ENCODE assay signal across 2 cellular contexts in the genomic region with DNA sequence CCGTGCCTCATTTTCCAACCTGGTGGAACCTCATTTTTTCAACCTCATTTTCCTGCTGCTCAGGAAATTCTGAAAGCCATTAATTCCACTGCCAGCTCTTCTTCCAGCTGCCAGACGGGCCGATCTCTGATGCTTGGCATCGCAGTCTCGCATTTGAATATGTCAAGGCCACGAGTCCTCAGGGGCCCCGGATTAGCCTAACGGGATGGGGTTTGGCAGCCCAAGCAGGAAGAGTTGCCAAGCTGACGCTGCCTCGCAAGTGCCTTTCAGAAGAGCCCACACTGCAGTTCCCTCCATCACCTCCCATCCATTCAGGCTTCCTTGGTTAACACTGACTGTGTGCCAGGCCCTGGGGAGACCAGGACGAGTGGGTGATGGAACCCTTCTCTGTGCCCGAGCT.
TF ChIP-seq lines count a peak whose summit lies in the region.

No MANE protein-coding gene starts in this region.

TF ChIP-seq in H1, 55 proteins besides CTCF, POLR2A, EP300 and RAD21:
- no peak for TF ChIP-seq CEBPB (IDR thresholded peaks at IDR 0.05; ENCODE audit: low read depth, low read length)
- no peak for TF ChIP-seq BACH1 (IDR thresholded peaks at IDR 0.05; ENCODE audit: low read length)
- no peak for TF ChIP-seq CREB1 (IDR thresholded peaks at IDR 0.05)
- no peak for TF ChIP-seq TBP (IDR thresholded peaks at IDR 0.05; ENCODE audit: low read depth, low read length)
- no peak for TF ChIP-seq KDM5A (IDR thresholded peaks at IDR 0.05; ENCODE audit: low read length)
- TF ChIP-seq HDAC6 (IDR thresholded peaks at IDR 0.05; ENCODE audit: low read depth, low read length), result no peak
- TF ChIP-seq, protein P1, sequence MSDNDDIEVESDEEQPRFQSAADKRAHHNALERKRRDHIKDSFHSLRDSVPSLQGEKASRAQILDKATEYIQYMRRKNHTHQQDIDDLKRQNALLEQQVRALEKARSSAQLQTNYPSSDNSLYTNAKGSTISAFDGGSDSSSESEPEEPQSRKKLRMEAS (IDR thresholded peaks at IDR 0.05), result no peak
- TF ChIP-seq CHD1 (IDR thresholded peaks at IDR 0.05; ENCODE audit: low read depth, low read length), result no peak
- TF ChIP-seq SP2 (IDR thresholded peaks at IDR 0.05; ENCODE audit: low read length), result no peak
- TF ChIP-seq ZNF274 (IDR thresholded peaks at IDR 0.05; ENCODE audit: borderline replicate concordance, extremely low read depth, low read length), result no peak
- no peak for TF ChIP-seq TAF1 (IDR thresholded peaks at IDR 0.05; ENCODE audit: low read depth, low read length)
- TF ChIP-seq CBX8 (IDR thresholded peaks at IDR 0.05; ENCODE audit: borderline replicate concordance, low read depth, low read length), result no peak

TF ChIP-seq in SK-N-SH, 30 proteins besides CTCF, POLR2A, EP300 and RAD21:
- no peak for TF ChIP-seq RFX5 (IDR thresholded peaks at IDR 0.05; ENCODE audit: low read length)
- TF ChIP-seq, protein P2, sequence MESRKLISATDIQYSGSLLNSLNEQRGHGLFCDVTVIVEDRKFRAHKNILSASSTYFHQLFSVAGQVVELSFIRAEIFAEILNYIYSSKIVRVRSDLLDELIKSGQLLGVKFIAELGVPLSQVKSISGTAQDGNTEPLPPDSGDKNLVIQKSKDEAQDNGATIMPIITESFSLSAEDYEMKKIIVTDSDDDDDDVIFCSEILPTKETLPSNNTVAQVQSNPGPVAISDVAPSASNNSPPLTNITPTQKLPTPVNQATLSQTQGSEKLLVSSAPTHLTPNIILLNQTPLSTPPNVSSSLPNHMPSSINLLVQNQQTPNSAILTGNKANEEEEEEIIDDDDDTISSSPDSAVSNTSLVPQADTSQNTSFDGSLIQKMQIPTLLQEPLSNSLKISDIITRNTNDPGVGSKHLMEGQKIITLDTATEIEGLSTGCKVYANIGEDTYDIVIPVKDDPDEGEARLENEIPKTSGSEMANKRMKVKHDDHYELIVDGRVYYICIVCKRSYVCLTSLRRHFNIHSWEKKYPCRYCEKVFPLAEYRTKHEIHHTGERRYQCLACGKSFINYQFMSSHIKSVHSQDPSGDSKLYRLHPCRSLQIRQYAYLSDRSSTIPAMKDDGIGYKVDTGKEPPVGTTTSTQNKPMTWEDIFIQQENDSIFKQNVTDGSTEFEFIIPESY (IDR thresholded peaks at IDR 0.05; ENCODE audit: borderline replicate concordance, low read depth), result no peak
- TF ChIP-seq NRF1 (IDR thresholded peaks at IDR 0.05; ENCODE audit: low read depth, low read length), result no peak
- TF ChIP-seq, protein P3, sequence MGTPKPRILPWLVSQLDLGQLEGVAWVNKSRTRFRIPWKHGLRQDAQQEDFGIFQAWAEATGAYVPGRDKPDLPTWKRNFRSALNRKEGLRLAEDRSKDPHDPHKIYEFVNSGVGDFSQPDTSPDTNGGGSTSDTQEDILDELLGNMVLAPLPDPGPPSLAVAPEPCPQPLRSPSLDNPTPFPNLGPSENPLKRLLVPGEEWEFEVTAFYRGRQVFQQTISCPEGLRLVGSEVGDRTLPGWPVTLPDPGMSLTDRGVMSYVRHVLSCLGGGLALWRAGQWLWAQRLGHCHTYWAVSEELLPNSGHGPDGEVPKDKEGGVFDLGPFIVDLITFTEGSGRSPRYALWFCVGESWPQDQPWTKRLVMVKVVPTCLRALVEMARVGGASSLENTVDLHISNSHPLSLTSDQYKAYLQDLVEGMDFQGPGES (IDR thresholded peaks at IDR 0.05; ENCODE audit: low read depth, low read length), result no peak
- no peak for TF ChIP-seq POLR2AphosphoS5 (IDR thresholded peaks at IDR 0.05; ENCODE audit: low read depth, low read length)
- no peak for TF ChIP-seq CHD2 (IDR thresholded peaks at IDR 0.05; ENCODE audit: low read length, partially characterized antibody)
- TF ChIP-seq EZH2phosphoT487 (IDR thresholded peaks at IDR 0.05; ENCODE audit: borderline replicate concordance, low read depth), result no peak
- no peak for TF ChIP-seq GATA2 (CRISPR knock-in tag; IDR thresholded peaks at IDR 0.05)
- no peak for TF ChIP-seq ELF1 (IDR thresholded peaks at IDR 0.05)
- no peak for TF ChIP-seq JUND (IDR thresholded peaks at IDR 0.05)
- TF ChIP-seq RCOR1 (IDR thresholded peaks at IDR 0.05; ENCODE audit: low read length), result no peak
- TF ChIP-seq, protein P4, sequence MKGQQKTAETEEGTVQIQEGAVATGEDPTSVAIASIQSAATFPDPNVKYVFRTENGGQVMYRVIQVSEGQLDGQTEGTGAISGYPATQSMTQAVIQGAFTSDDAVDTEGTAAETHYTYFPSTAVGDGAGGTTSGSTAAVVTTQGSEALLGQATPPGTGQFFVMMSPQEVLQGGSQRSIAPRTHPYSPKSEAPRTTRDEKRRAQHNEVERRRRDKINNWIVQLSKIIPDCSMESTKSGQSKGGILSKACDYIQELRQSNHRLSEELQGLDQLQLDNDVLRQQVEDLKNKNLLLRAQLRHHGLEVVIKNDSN (IDR thresholded peaks at IDR 0.05; ENCODE audit: borderline replicate concordance, low read depth), result no peak
- no peak for TF ChIP-seq MEF2A (IDR thresholded peaks at IDR 0.05; ENCODE audit: borderline replicate concordance, low read depth)
- no peak for TF ChIP-seq NFIC (IDR thresholded peaks at IDR 0.05; ENCODE audit: borderline replicate concordance)
- TF ChIP-seq SMC3 (IDR thresholded peaks at IDR 0.05; ENCODE audit: low read depth, low read length), result no peak
- no peak for TF ChIP-seq FOSL2 (IDR thresholded peaks at IDR 0.05; ENCODE audit: borderline replicate concordance, low read depth)
- TF ChIP-seq GABPA (IDR thresholded peaks at IDR 0.05; ENCODE audit: low read depth), result no peak
- TF ChIP-seq, protein P1 (IDR thresholded peaks at IDR 0.05; ENCODE audit: low read depth), result no peak
TF ChIP-seq in SK-N-SH: peak in this region for 0.
